ENCODE assay signal across 8 cellular contexts in the genomic region with DNA sequence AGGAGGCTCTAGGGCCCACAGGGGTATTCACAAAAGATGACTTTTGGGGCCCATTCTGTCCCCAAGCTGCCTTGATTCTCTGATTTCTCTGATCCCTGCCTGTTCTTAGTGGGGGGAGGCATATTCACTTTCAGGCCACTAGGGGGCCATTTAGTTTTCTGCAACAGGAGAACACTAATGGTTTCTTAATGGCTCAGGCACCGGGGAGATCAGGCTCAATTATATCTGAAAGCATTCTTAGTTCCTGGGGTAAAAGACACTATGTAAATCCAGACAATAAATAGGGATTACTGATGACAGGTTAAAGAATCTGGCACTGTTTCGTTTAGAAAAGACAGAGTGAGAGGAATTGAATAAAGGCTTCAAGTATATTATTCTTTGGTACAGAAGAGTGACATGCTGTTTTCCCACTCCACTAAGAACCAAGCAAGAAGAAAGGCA. TPM values are rescaled to one million over a fixed set of nuclear protein-coding genes. Genes with fewer than 3 reads are reported as not detected.
DNase-seq lines count a peak whose midpoint lies in the region; ATAC-seq, FAIRE-seq and TF ChIP-seq lines count a peak whose summit lies in the region.

No MANE protein-coding gene starts in this region.

- peaks cover 21% of the 10 kb centered on the region for H3K4me1 ChIP-seq in keratinocyte (ENCODE audit: control insufficient read depth, extremely low read depth, insufficient read depth, low read length)

- peaks cover 15% of the 10 kb centered on the region for H3K79me2 ChIP-seq in keratinocyte (ENCODE audit: control insufficient read depth, insufficient read depth, low read length)

- H3K9ac ChIP-seq in keratinocyte (ENCODE audit: control insufficient read depth, extremely low read depth, insufficient read depth, low read length) = no peak overlapping the region

- DNase-seq in SIG-M5 treated with dmso at 0.1 percent for 504 hours (lab: John Stamatoyannopoulos, UW; ENCODE audit: unreplicated experiment) (peak; percentile 74), SIG-M5 (lab: John Stamatoyannopoulos, UW) (no peak), NCI-H1048 (lab: John Stamatoyannopoulos, UW) (peak; percentile 43), T follicular helper cell (ENCODE audit: low read depth) (peak; percentile 44), brain microvascular endothelial cell (peak; percentile 65), keratinocyte (ENCODE audit: low read depth, low spot score) (no peak)
- peak; percentile 37 for DNase-seq in stimulated activated CD4-positive, alpha-beta T cell treated with anti-CD3 and anti-CD28 coated beads, Interleukin-4, amount 100 ng/mL, for 1 hour

- no peaks in the 10 kb centered on the region for H4K20me1 ChIP-seq in keratinocyte (ENCODE audit: control insufficient read depth, extremely low read depth, insufficient read depth, low read length)

- H2AFZ ChIP-seq in keratinocyte (ENCODE audit: control insufficient read depth, low read length) = no peak overlapping the region

- no peak overlapping the region for H3K27ac ChIP-seq in brain microvascular endothelial cell
- no peak overlapping the region for H3K27ac ChIP-seq in keratinocyte (ENCODE audit: control insufficient read depth, insufficient read depth, low read length)

- H3K36me3 ChIP-seq in brain microvascular endothelial cell (replicated peaks) (no peaks in the 10 kb centered on the region), keratinocyte (ENCODE audit: control insufficient read depth in 2 of 2, extremely low read depth in 1 of 2, insufficient read depth in 2 of 2, low read length in 2 of 2) (no peaks in the 10 kb centered on the region)

- no peak for ATAC-seq in HG03159 (IDR thresholded peaks at IDR 0.05; ENCODE audit: unreplicated experiment)

- H3K4me3 ChIP-seq in brain microvascular endothelial cell (ENCODE audit: low read depth, low read length) (no peak overlapping the region), keratinocyte (ENCODE audit: control insufficient read depth in 2 of 3, extremely low read depth in 1 of 3, insufficient read depth in 2 of 3, low read depth in 1 of 3, low read length in 3 of 3) (no peak overlapping the region)

- dilution Hi-C loops in keratinocyte (cut with MboI; ENCODE audit: extremely low pct_ligation_motif_present, low sequenced_read_pairs) = no loop called here

- H3K27me3 ChIP-seq in brain microvascular endothelial cell (replicated peaks) = no peaks in the 10 kb centered on the region
- no peaks in the 10 kb centered on the region for H3K27me3 ChIP-seq in keratinocyte (ENCODE audit: control insufficient read depth, extremely low read depth, insufficient read depth, low read length)

- no peaks in the 10 kb centered on the region for H3K9me1 ChIP-seq in keratinocyte (ENCODE audit: control insufficient read depth, extremely low read depth, insufficient read depth, low read length)

- H3K9me3 ChIP-seq in keratinocyte (ENCODE audit: control insufficient read depth, low read depth, low read length) = no peaks in the 10 kb centered on the region

- peak; percentile 29 for FAIRE-seq in keratinocyte (lab: Jason Lieb, UNC)

- no peak overlapping the region for H3K4me2 ChIP-seq in keratinocyte (ENCODE audit: control insufficient read depth, extremely low read depth, insufficient read depth, low read depth, low read length)

- in situ Hi-C loops in brain microvascular endothelial cell (cut with HindIII; ENCODE audit: low pct_ligation_motif_present, low sequenced_read_pairs) = no loop called here

- TF ChIP-seq CTCF in brain microvascular endothelial cell (IDR thresholded peaks at IDR 0.05; ENCODE audit: low read depth, low read length, missing control alignments) (peak; percentile 91), keratinocyte (optimal IDR thresholded peaks at IDR 0.05 in 1 of 3, IDR thresholded peaks at IDR 0.05 in 1 of 3, conservative IDR thresholded peaks at IDR 0.05 in 1 of 3; ENCODE audit: extremely low read depth in 1 of 3, insufficient read depth in 2 of 3, low read length in 3 of 3) (peak; percentile 70 to 96 (median 81))

RNA-seq across cellular contexts. Expression of a gene that starts 2.5 kb away (rescaled TPM):
- 9.1 to 15.2 TPM (median 13.5 TPM) in 3 replicates for polyA plus RNA-seq in keratinocyte
- polyA plus RNA-seq in keratinocyte (2011; ENCODE audit: low read depth) = 2.5 TPM
- 8.5 and 17.1 TPM in 2 replicates for polyA plus RNA-seq in keratinocyte (2011; cell fraction: cytosol; rRNA removed)
- 17.2 and 18.4 TPM in 2 replicates for polyA plus RNA-seq in keratinocyte (2011; cell fraction: nucleus; rRNA removed)
- polyA plus RNA-seq in keratinocyte (2012; ENCODE audit: low replicate concordance) = 7.8 and 18.3 TPM in 2 replicates
- 4.8 to 6.7 TPM (median 6.4 TPM) in 3 replicates for polyA minus RNA-seq in keratinocyte
- 10.7 TPM for polyA minus RNA-seq in keratinocyte (2011; cell fraction: cytosol; rRNA and poly(A)+ RNA removed)
- polyA minus RNA-seq in keratinocyte (2011; cell fraction: nucleus; rRNA and poly(A)+ RNA removed) = 4.6 and 5.9 TPM in 2 replicates

RNA-seq across cellular contexts. Expression of a gene that starts 13.2 kb away (rescaled TPM):
- 0.52 to 1.1 TPM (median 0.73 TPM) in 3 replicates for polyA plus RNA-seq in keratinocyte
- not detected for polyA plus RNA-seq in keratinocyte (2011; ENCODE audit: low read depth)
- polyA plus RNA-seq in keratinocyte (2011; cell fraction: cytosol; rRNA removed) = 0.69 and 0.72 TPM in 2 replicates
- polyA plus RNA-seq in keratinocyte (2011; cell fraction: nucleus; rRNA removed) = 0.73 and 1.3 TPM in 2 replicates
- polyA plus RNA-seq in keratinocyte (2012; ENCODE audit: low replicate concordance) = 0.23 and 1.4 TPM in 2 replicates
- polyA minus RNA-seq in keratinocyte = 0.40 to 0.69 TPM in 2 of 3 replicates, not detected in the other
- polyA minus RNA-seq in keratinocyte (2011; cell fraction: cytosol; rRNA and poly(A)+ RNA removed) = not detected
- polyA minus RNA-seq in keratinocyte (2011; cell fraction: nucleus; rRNA and poly(A)+ RNA removed) = not detected in 2 replicates

RNA-seq across cellular contexts. Expression of a gene that starts 19.8 kb away (rescaled TPM):
- polyA plus RNA-seq in keratinocyte = 6.3 to 9.6 TPM (median 7.4 TPM) in 3 replicates
- polyA plus RNA-seq in keratinocyte (2011; ENCODE audit: low read depth) = 32.3 TPM
- polyA plus RNA-seq in keratinocyte (2011; cell fraction: cytosol; rRNA removed) = 7.6 and 13.9 TPM in 2 replicates
- polyA plus RNA-seq in keratinocyte (2011; cell fraction: nucleus; rRNA removed) = 105 and 122 TPM in 2 replicates
- 22.8 and 85.9 TPM in 2 replicates for polyA plus RNA-seq in keratinocyte (2012; ENCODE audit: low replicate concordance)
- 27.3 to 109 TPM (median 58.7 TPM) in 3 replicates for polyA minus RNA-seq in keratinocyte
- 16.5 TPM for polyA minus RNA-seq in keratinocyte (2011; cell fraction: cytosol; rRNA and poly(A)+ RNA removed)
- 44.7 and 58.6 TPM in 2 replicates for polyA minus RNA-seq in keratinocyte (2011; cell fraction: nucleus; rRNA and poly(A)+ RNA removed)

RNA-seq across cellular contexts. Expression of a gene that starts 29.9 kb away (rescaled TPM):
- polyA plus RNA-seq in keratinocyte = not detected in 3 replicates
- not detected for polyA plus RNA-seq in keratinocyte (2011; ENCODE audit: low read depth)
- polyA plus RNA-seq in keratinocyte (2011; cell fraction: cytosol; rRNA removed) = not detected in 2 replicates
- polyA plus RNA-seq in keratinocyte (2011; cell fraction: nucleus; rRNA removed) = not detected in 2 replicates
- not detected in 2 replicates for polyA plus RNA-seq in keratinocyte (2012; ENCODE audit: low replicate concordance)
- not detected in 3 replicates for polyA minus RNA-seq in keratinocyte
- polyA minus RNA-seq in keratinocyte (2011; cell fraction: cytosol; rRNA and poly(A)+ RNA removed) = not detected
- polyA minus RNA-seq in keratinocyte (2011; cell fraction: nucleus; rRNA and poly(A)+ RNA removed) = not detected in 2 replicates

RNA-seq across cellular contexts. Expression of a gene that starts 37.1 kb away (rescaled TPM):
- 0.12 to 0.68 TPM (median 0.12 TPM) in 3 replicates for polyA plus RNA-seq in keratinocyte
- polyA plus RNA-seq in keratinocyte (2011; ENCODE audit: low read depth) = 0.05 TPM
- polyA plus RNA-seq in keratinocyte (2011; cell fraction: cytosol; rRNA removed) = 0.09 and 0.60 TPM in 2 replicates
- polyA plus RNA-seq in keratinocyte (2011; cell fraction: nucleus; rRNA removed) = 0.97 and 1.1 TPM in 2 replicates
- 0.28 and 1.6 TPM in 2 replicates for polyA plus RNA-seq in keratinocyte (2012; ENCODE audit: low replicate concordance)
- 0.26 to 1.2 TPM (median 0.64 TPM) in 3 replicates for polyA minus RNA-seq in keratinocyte
- 0.19 TPM for polyA minus RNA-seq in keratinocyte (2011; cell fraction: cytosol; rRNA and poly(A)+ RNA removed)
- 0.54 and 0.74 TPM in 2 replicates for polyA minus RNA-seq in keratinocyte (2011; cell fraction: nucleus; rRNA and poly(A)+ RNA removed)

Comparison
In these comparisons a context has a peak if more than half of its experiments do, and no peak if none do; other contexts are left out.
1. DNase-seq: peak in SIG-M5 treated with dmso at 0.1 percent for 504 hours (single experiment), NCI-H1048 (single experiment), T follicular helper cell (single experiment), brain microvascular endothelial cell (single experiment) and stimulated activated CD4-positive, alpha-beta T cell treated with anti-CD3 and anti-CD28 coated beads, Interleukin-4, amount 100 ng/mL, for 1 hour (single experiment); none in SIG-M5 (single experiment) and keratinocyte (single experiment).